Comparison of ENCODE assay signal across 8 cellular contexts in the genomic region with DNA sequence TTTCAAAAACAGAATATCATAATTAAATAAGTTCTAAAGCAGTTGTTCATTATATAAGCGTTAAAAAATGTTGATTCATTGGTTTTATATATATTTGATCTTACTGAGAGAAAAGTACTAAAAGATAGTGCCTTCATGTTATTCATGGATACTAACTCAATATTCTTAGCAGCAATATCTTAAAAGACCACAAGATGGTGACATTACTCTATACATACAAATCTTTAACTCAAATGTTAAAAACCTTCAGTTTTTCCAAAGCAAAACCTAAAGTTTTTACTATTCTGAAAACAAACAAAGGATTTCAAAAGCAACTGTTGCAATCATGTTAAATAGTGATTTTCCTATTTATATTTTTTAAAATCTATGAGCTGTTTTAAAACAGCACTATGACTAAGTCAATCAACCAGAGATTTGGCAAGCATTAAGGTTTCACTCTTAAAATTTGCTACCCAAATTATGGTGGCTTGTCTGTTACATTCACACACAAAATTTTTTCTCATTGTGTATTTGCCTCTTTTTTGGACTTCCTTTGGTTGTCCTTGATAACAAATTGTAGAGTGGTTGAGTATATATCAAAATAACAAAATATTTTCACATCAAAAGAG. TPM values are rescaled to one million over a fixed set of nuclear protein-coding genes. Genes with fewer than 3 reads are reported as not detected.
A peak's percentile ranks its signal among the peaks of the same experiment; 100 is the strongest.
DNase-seq lines count a peak whose midpoint lies in the region; ATAC-seq and TF ChIP-seq lines count a peak whose summit lies in the region.

No MANE protein-coding gene starts in this region.

- WGBS in adrenal gland, 4 donors = 0 to 8% (median 2%) methylated on average over 1 of the region's 1 CpG

- no peaks in the 10 kb centered on the region for H3K27me3 ChIP-seq in adrenal gland

- peaks cover 0 to 8% of the 10 kb centered on the region in 2 donors for H3K4me1 ChIP-seq in adrenal gland (replicated peaks in 1 of 2)

- H3K4me3 ChIP-seq in adrenal gland = no peak overlapping the region

- no peak for TF ChIP-seq POLR2A in adrenal gland (IDR thresholded peaks at IDR 0.05)

- H3K9me3 ChIP-seq in adrenal gland (replicated peaks in 1 of 3) = peaks cover 0 to 8% (median 0%) of the 10 kb centered on the region in 3 donors

- intact Hi-C loops in adrenal gland (cut with DNase I) = loop anchor here in 1 of 2 donors (5.0 kb wide), 1 partner anchor 82 kb away; no protein-coding TSS in a partner anchor

- peak; percentile 51 for DNase-seq in NOMO-1 treated with DMSO at 0.1 percent for 48 hours (lab: John Stamatoyannopoulos, UW; ENCODE audit: unreplicated experiment)
- no peak for DNase-seq in NOMO-1 treated with dmso at 0.1 percent for 144 hours (lab: John Stamatoyannopoulos, UW; ENCODE audit: unreplicated experiment)
- no peak for DNase-seq in adrenal gland
- no peak for DNase-seq in left lobe of liver (ENCODE audit: low spot score)
- DNase-seq in effector CD4-positive, alpha-beta T cell = no peak
- no peak for DNase-seq in activated gamma-delta T cell treated with Interleukin-2 at 50 U/mL for 16 hours

- TF ChIP-seq CTCF in LNCAP (IDR thresholded peaks at IDR 0.05) (peak; percentile 65), adrenal gland (IDR thresholded peaks at IDR 0.05) (peak; percentile 53 to 86 (median 76))

- no peaks in the 10 kb centered on the region for H3K36me3 ChIP-seq in adrenal gland (replicated peaks in 1 of 2)

- ATAC-seq in left lobe of liver = peak; percentile 85
- ATAC-seq in HG02759 (IDR thresholded peaks at IDR 0.05; ENCODE audit: unreplicated experiment) = no peak

- no peak overlapping the region for H3K27ac ChIP-seq in adrenal gland

RNA-seq across cellular contexts. Expression of a gene that starts 50.1 kb away (rescaled TPM):
- total RNA-seq in adrenal gland (1 to 10 TPM in 5 of 8 donors, under 1 TPM in 2, not detected in 1; 0.54 to 2.6 (median 1.1) TPM), left lobe of liver (0.25 TPM)
- polyA plus RNA-seq in adrenal gland = 10 to 100 TPM in 1 of 3 donors, 1 to 10 TPM in 2; 2.3 to 23.9 (median 2.7) TPM
